18 cellular contexts compared by ENCODE assay signal in genomic region chr3:71523628-71524027, GRCh38.
"Had no signal": no experiment of that assay in that cellular context is flagged by ENCODE, and none has a peak within 500 bp of the region (broad histone marks: within the 10 kb centered on the region; RNA-seq: fewer than 3 reads in every experiment).

No MANE protein-coding gene starts in this region.

- H3K9me3 ChIP-seq: breast epithelium, gastrocnemius medialis, left ventricle myocardium inferior, right lobe of liver, testis, uterus had no signal

- DNase-seq: activated T-cell treated with anti-CD3 and anti-CD28 coated beads, Interleukin-2, amount 50 U/mL, for 1 hour; effector memory CD4-positive, alpha-beta T cell; gastrocnemius medialis; hippocampal formation; left ventricle myocardium inferior; mammary epithelial cell; posterior cingulate gyrus; right lobe of liver; stimulated activated CD4-positive, alpha-beta T cell treated with anti-CD3 and anti-CD28 coated beads, Interleukin-2, amount 100 ng/mL, for 24 hours; testis; trophoblast cell; uterus had no signal

- H3K4me3 ChIP-seq: breast epithelium, gastrocnemius medialis, left ventricle myocardium inferior, right lobe of liver, skin epidermis, testis, uterus had no signal

- H3K4me1 ChIP-seq: right lobe of liver, testis, uterus had no signal

- ATAC-seq: activated naive CD4-positive, alpha-beta T cell treated with anti-CD3 and anti-CD28 coated beads, Interleukin-2, amount 50 U/mL, for 72 hours; activated T-helper 17 cell treated with anti-CD3 and anti-CD28 coated beads, Interleukin-2, amount 50 U/mL, for 72 hours; esophagus mucosa; gastrocnemius medialis; right lobe of liver; stimulated activated effector memory CD8-positive, alpha-beta T cell treated with anti-CD3 and anti-CD28 coated beads, Interleukin-12 subunit alpha, Interleukin-12 subunit beta, amount 100 ng/mL, for 72 hours had no signal

- H3K27me3 ChIP-seq: breast epithelium, gastrocnemius medialis, right lobe of liver, testis, uterus had no signal

- H3K36me3 ChIP-seq: breast epithelium, gastrocnemius medialis, left ventricle myocardium inferior, right lobe of liver, uterus had no signal

- H3K27ac ChIP-seq: breast epithelium, gastrocnemius medialis, left ventricle myocardium inferior, right lobe of liver, testis, uterus had no signal
